ENCODE assay signal across 1 cellular context in genomic region chr4:169220446-169220845, GRCh38.
TF ChIP-seq lines count a peak whose summit lies in the region.

No MANE protein-coding gene starts in this region.

TF ChIP-seq in IMR-90, 13 proteins besides CTCF, POLR2A, EP300 and RAD21:
- TF ChIP-seq RFX5 (IDR thresholded peaks at IDR 0.05; ENCODE audit: low read depth, low read length) (no peak), MAZ (IDR thresholded peaks at IDR 0.05; ENCODE audit: borderline replicate concordance, low read depth, low read length) (no peak), CEBPB (IDR thresholded peaks at IDR 0.05; ENCODE audit: low read depth, low read length) (no peak), CHD1 (IDR thresholded peaks at IDR 0.05; ENCODE audit: low read depth, low read length) (no peak), USF2 (IDR thresholded peaks at IDR 0.05; ENCODE audit: low read depth, low read length) (no peak), FOS (IDR thresholded peaks at IDR 0.05; ENCODE audit: low read depth, low read length) (no peak), ELK1 (IDR thresholded peaks at IDR 0.05; ENCODE audit: borderline replicate concordance, low read depth, low read length) (no peak), BHLHE40 (IDR thresholded peaks at IDR 0.05; ENCODE audit: low read depth, low read length) (no peak), MXI1 (IDR thresholded peaks at IDR 0.05; ENCODE audit: borderline replicate concordance, low read depth, low read length) (no peak), NFE2L2 (IDR thresholded peaks at IDR 0.05; ENCODE audit: low read depth, low read length) (no peak), MAFK (IDR thresholded peaks at IDR 0.05; ENCODE audit: low read depth, low read length) (no peak), RCOR1 (IDR thresholded peaks at IDR 0.05; ENCODE audit: insufficient replicate concordance, low read length) (no peak), SMC3 (IDR thresholded peaks at IDR 0.05; ENCODE audit: low read depth, low read length) (no peak)
